14 cellular contexts compared by ENCODE assay signal in genomic region chr3:136925425-136926190, GRCh38. TPM values are rescaled to one million over a fixed set of nuclear protein-coding genes. Genes with fewer than 3 reads are reported as not detected.
DNase-seq lines count a peak whose midpoint lies in the region; ATAC-seq and TF ChIP-seq lines count a peak whose summit lies in the region.
"Had no signal": no experiment of that assay in that cellular context is flagged by ENCODE, and none has a peak within 500 bp of the region (broad histone marks: within the 10 kb centered on the region; RNA-seq: fewer than 3 reads in every experiment).

No MANE protein-coding gene starts in this region.

- H3K9me3 Mint-ChIP-seq in central memory CD8-positive, alpha-beta T cell = no peaks in the 10 kb centered on the region

- H3K4me1 ChIP-seq in PC-9 (replicated peaks; ENCODE audit: insufficient read depth) = no peaks in the 10 kb centered on the region

- H3K27me3 ChIP-seq in PC-9 (ENCODE audit: insufficient read depth, low read depth) = no peaks in the 10 kb centered on the region
- H3K27me3 ChIP-seq: brain microvascular endothelial cell, tibial artery had no signal

- H3K9me2 ChIP-seq in PC-9 (ENCODE audit: insufficient read depth) = no peaks in the 10 kb centered on the region

- H3K36me3 Mint-ChIP-seq in central memory CD8-positive, alpha-beta T cell (ENCODE audit: insufficient read depth) = peaks cover 10% of the 10 kb centered on the region

- H3K4me2 ChIP-seq in PC-9 = no peak overlapping the region

- H3K27ac ChIP-seq in substantia nigra (ENCODE audit: low read depth, low read length, poor library complexity, severe bottlenecking) = no peak overlapping the region
- no peak overlapping the region for H3K27ac ChIP-seq in PC-9
- H3K27ac ChIP-seq: brain microvascular endothelial cell, C4-2B, tibial artery had no signal

- H3K4me3 Mint-ChIP-seq in central memory CD8-positive, alpha-beta T cell = peak overlapping the region; percentile 9

- H3K79me2 ChIP-seq in PC-9 (ENCODE audit: low read depth) = peaks cover 48% of the 10 kb centered on the region

- intact Hi-C loops in PC-9 (cut with micrococcal nuclease; ENCODE audit: unreplicated experiment) = no loop called here

- H3K4me3 ChIP-seq in AG10803 (ENCODE audit: low read length) = no peak overlapping the region
- H3K4me3 ChIP-seq in PC-9 = no peak overlapping the region
- H3K4me3 ChIP-seq: tibial artery had no signal

- H3K9me3 ChIP-seq in PC-9 (ENCODE audit: insufficient read depth, low read depth) = no peaks in the 10 kb centered on the region; the same call in 1 of the 2 replicates
- H3K9me3 ChIP-seq: tibial artery had no signal

- H3K4me1 Mint-ChIP-seq in central memory CD8-positive, alpha-beta T cell = peaks cover 68% of the 10 kb centered on the region

- ATAC-seq in GM18861 (IDR thresholded peaks at IDR 0.05; ENCODE audit: unreplicated experiment) (peak; percentile 70), HG03139 (IDR thresholded peaks at IDR 0.05; ENCODE audit: unreplicated experiment) (peak; percentile 51), GM21528 (IDR thresholded peaks at IDR 0.05; ENCODE audit: low FRiP score, unreplicated experiment) (no peak)
- no peak for ATAC-seq in central memory CD8-positive, alpha-beta T cell (replicated peaks; ENCODE audit: extremely low read depth, poor library complexity, severe bottlenecking)

- DNase-seq in AG10803 (ENCODE audit: low read depth) (peak; percentile 62), substantia nigra (lab: John Stamatoyannopoulos, UW) (no peak), PC-9 (no peak), germinal center (ENCODE audit: low spot score) (no peak)
- DNase-seq in central memory CD8-positive, alpha-beta T cell (ENCODE audit: low spot score in 2 of 2) = no peak
- DNase-seq: brain microvascular endothelial cell, Kasumi-1, NCI-H446, SHP77, tibial artery had no signal

- H3K36me3 ChIP-seq in PC-9 (ENCODE audit: low read depth) = 0 out of 2 replicates have a peak, but pooled peaks cover 4% of the 10 kb centered on the region
- H3K36me3 ChIP-seq: tibial artery had no signal

- H2AFZ ChIP-seq in PC-9 = no peak overlapping the region

- CTCF ChIA-PET in PC-9 (lab: Charles Lee) = no interaction called here

- no TSS peak for BruUV-seq in PC-9 (replicated peaks; lab: Mats Ljungman, UMichigan)

- POLR2A ChIA-PET in PC-9 (lab: Charles Lee; ENCODE audit: unreplicated experiment) = interaction anchor here (0.6 kb wide), 1 partner anchor 106 kb away, joined by 3 read pairs; no protein-coding TSS in a partner anchor

- TF ChIP-seq CTCF in AG10803 (conservative IDR thresholded peaks at IDR 0.05; ENCODE audit: low read length) (no peak), PC-9 (conservative IDR thresholded peaks at IDR 0.05) (no peak)

- no peaks in the 10 kb centered on the region for H3K27me3 Mint-ChIP-seq in central memory CD8-positive, alpha-beta T cell

- peak overlapping the region; percentile 63 for H3K27ac Mint-ChIP-seq in central memory CD8-positive, alpha-beta T cell (ENCODE audit: low read depth)

- H3F3A ChIP-seq in PC-9 (ENCODE audit: insufficient read depth, low read depth) = peaks cover 16% of the 10 kb centered on the region; the same call in 1 of the 2 replicates

- peaks cover 16% of the 10 kb centered on the region; the same call in 1 of the 2 replicates for H4K20me1 ChIP-seq in PC-9 (ENCODE audit: insufficient read depth)

RNA-seq across cellular contexts. Expression of gene IL20RB, which starts 32.2 kb away (rescaled TPM):
- total RNA-seq in PC-9 (2021) = 3.8 and 7.2 TPM in 2 replicates

Comparison
In these comparisons a context has a peak if more than half of its experiments do, and no peak if none do; other contexts are left out.
1. ATAC-seq: peak in GM18861 (single experiment) and HG03139 (single experiment); none in central memory CD8-positive, alpha-beta T cell (single experiment) and GM21528 (single experiment).